In genomic region chr3:23826382-23827061, GRCh38 we compare ENCODE assay signal across 12 cellular contexts. TPM values are rescaled to one million over a fixed set of nuclear protein-coding genes. Genes with fewer than 3 reads are reported as not detected.
DNase-seq lines count a peak whose midpoint lies in the region; FAIRE-seq and TF ChIP-seq lines count a peak whose summit lies in the region.
"Had no signal": no experiment of that assay in that cellular context is flagged by ENCODE, and none has a peak within 500 bp of the region (broad histone marks: within the 10 kb centered on the region; RNA-seq: fewer than 3 reads in every experiment).

No MANE protein-coding gene starts in this region.

- TF ChIP-seq EP300 in SK-N-SH (IDR thresholded peaks at IDR 0.05; ENCODE audit: borderline replicate concordance in 1 of 2, low read depth in 1 of 2, low read length in 1 of 2) = peak in 1 of 2 experiments; percentile 13; a peak in 1 of 4 replicates

- H3K36me3 Mint-ChIP-seq in neural progenitor cell = peaks cover 5% of the 10 kb centered on the region

- H4K20me1 ChIP-seq in SK-N-SH (ENCODE audit: insufficient read depth) (peaks cover 73% of the 10 kb centered on the region), neural progenitor cell (ENCODE audit: low read depth) (peaks cover 100% of the 10 kb centered on the region)

- H3F3A ChIP-seq in SK-N-SH (replicated peaks; ENCODE audit: insufficient read depth) (peaks cover 6% of the 10 kb centered on the region), neural progenitor cell (ENCODE audit: low read depth) (peaks cover 4% of the 10 kb centered on the region)

- H3K9me3 ChIP-seq in SK-N-SH (no peaks in the 10 kb centered on the region), neural progenitor cell (ENCODE audit: low read depth) (no peaks in the 10 kb centered on the region)
- H3K9me3 ChIP-seq: testis had no signal

- POLR2A ChIA-PET in SK-N-SH (lab: Yijun Ruan, JAX) = no interaction called here

- DNase-seq in GM12892 (ENCODE audit: insufficient read length) = no peak
- DNase-seq in SK-N-SH = no peak
- DNase-seq in fibroblast of villous mesenchyme (ENCODE audit: low read depth) = peak; percentile 23
- no peak for DNase-seq in neural progenitor cell (ENCODE audit: low spot score)
- DNase-seq in NCI-H1930 (lab: John Stamatoyannopoulos, UW) = no peak
- no peak for DNase-seq in GM19238 (ENCODE audit: insufficient read length, low spot score)
- DNase-seq in stimulated activated CD4-positive, alpha-beta T cell treated with anti-CD3 and anti-CD28 coated beads, Interleukin-12 subunit alpha, Interleukin-12 subunit beta, amount 100 ng/mL, for 4 hours = no peak
- no peak for DNase-seq in NOMO-1 treated with dmso at 0.1 percent for 144 hours (lab: John Stamatoyannopoulos, UW; ENCODE audit: unreplicated experiment)
- DNase-seq: cortex of kidney, NCI-H226, testis had no signal

- WGBS in SK-N-SH (ENCODE audit: low lambda C conversion rate) = 52% methylated on average over 1 of the region's 1 CpG

- H3K79me2 ChIP-seq in SK-N-SH (ENCODE audit: insufficient read depth) = peaks cover 67% of the 10 kb centered on the region
- peaks cover 100% of the 10 kb centered on the region for H3K79me2 ChIP-seq in neural progenitor cell (ENCODE audit: low read depth)

- no peaks in the 10 kb centered on the region for H3K9me3 Mint-ChIP-seq in neural progenitor cell

- H3K27me3 ChIP-seq in SK-N-SH (ENCODE audit: insufficient read depth) = no peaks in the 10 kb centered on the region
- no peaks in the 10 kb centered on the region for H3K27me3 ChIP-seq in neural progenitor cell
- H3K27me3 ChIP-seq: testis had no signal

- H3K4me1 ChIP-seq in SK-N-SH (ENCODE audit: control insufficient read depth in 1 of 2, insufficient read depth in 2 of 2, low read depth in 1 of 2, low read length in 1 of 2) = peaks cover 6 to 11% of the 10 kb centered on the region in 2 experiments; a peak in 3 of 4 replicates
- H3K4me1 ChIP-seq in neural progenitor cell = peaks cover 29% of the 10 kb centered on the region
- H3K4me1 ChIP-seq: testis had no signal

- H3K27me3 Mint-ChIP-seq in neural progenitor cell (ENCODE audit: insufficient read depth, low read depth) = no peaks in the 10 kb centered on the region
- H3K27me3 Mint-ChIP-seq: activated naive CD8-positive, alpha-beta T cell had no signal

- no peak overlapping the region for H3K4me3 ChIP-seq in SK-N-SH (ENCODE audit: low read depth in 2 of 2, low read length in 1 of 2)
- H3K4me3 ChIP-seq in fibroblast of villous mesenchyme (ENCODE audit: low read depth, low read length) = no peak overlapping the region
- no peak overlapping the region for H3K4me3 ChIP-seq in neural progenitor cell
- H3K4me3 ChIP-seq: testis had no signal

- no peak for TF ChIP-seq CTCF in SK-N-SH (IDR thresholded peaks at IDR 0.05)
- TF ChIP-seq CTCF in fibroblast of villous mesenchyme (IDR thresholded peaks at IDR 0.05; ENCODE audit: insufficient read depth, low read depth, low read length) = no peak
- no peak for TF ChIP-seq CTCF in neural progenitor cell (IDR thresholded peaks at IDR 0.05)

- H3K4me2 ChIP-seq in SK-N-SH (no peak overlapping the region), neural progenitor cell (peak overlapping the region; percentile 7)

- no peaks in the 10 kb centered on the region for H3K9me2 ChIP-seq in SK-N-SH

- H3K4me3 Mint-ChIP-seq in neural progenitor cell = no peak overlapping the region
- H3K4me3 Mint-ChIP-seq: activated naive CD8-positive, alpha-beta T cell had no signal

- no peak overlapping the region for H3K27ac Mint-ChIP-seq in neural progenitor cell
- H3K27ac Mint-ChIP-seq: activated naive CD8-positive, alpha-beta T cell had no signal

- no peak overlapping the region for H3K9ac ChIP-seq in SK-N-SH
- H3K9ac ChIP-seq in neural progenitor cell = no peak overlapping the region

- no peak for TF ChIP-seq POLR2A in GM12892 (IDR thresholded peaks at IDR 0.05; ENCODE audit: low read depth, low read length)

- no peak overlapping the region; a peak in 1 of 4 replicates for H3K27ac ChIP-seq in SK-N-SH (ENCODE audit: low read depth in 2 of 2, low read length in 1 of 2)
- H3K27ac ChIP-seq in neural progenitor cell = peak overlapping the region; percentile 3
- H3K27ac ChIP-seq: testis had no signal

- no peak for TF ChIP-seq RAD21 in SK-N-SH (IDR thresholded peaks at IDR 0.05; ENCODE audit: low read length)

- H2AFZ ChIP-seq in SK-N-SH (ENCODE audit: low read depth) (no peak overlapping the region), neural progenitor cell (replicated peaks) (no peak overlapping the region)

- peaks cover 0 to 4% of the 10 kb centered on the region in 2 experiments for H3K36me3 ChIP-seq in SK-N-SH (replicated peaks in 1 of 2; ENCODE audit: control insufficient read depth in 1 of 2, insufficient read depth in 2 of 2, low read length in 1 of 2)
- no peaks in the 10 kb centered on the region for H3K36me3 ChIP-seq in neural progenitor cell

- CTCF ChIA-PET in SK-N-SH (lab: Yijun Ruan, JAX) = interaction anchor here (0.9 to 1.6 kb wide), 6 partner anchors 9 to 422 kb away, joined by 3 to 5 read pairs (median 4); no protein-coding TSS in a partner anchor

- peaks cover 25% of the 10 kb centered on the region for H3K4me1 Mint-ChIP-seq in neural progenitor cell

- FAIRE-seq in GM12892 (lab: Jason Lieb, UNC) = peak; percentile 27

TF ChIP-seq in SK-N-SH, 30 proteins besides CTCF, POLR2A, EP300 and RAD21:
- TF ChIP-seq MXI1 (IDR thresholded peaks at IDR 0.05; ENCODE audit: low read depth, low read length) = no peak
- peak; percentile 49; the same call in 1 of the 2 replicates for TF ChIP-seq GATA2 (CRISPR knock-in tag; IDR thresholded peaks at IDR 0.05)

RNA-seq across cellular contexts. Expression of gene UBE2E1, which starts 20.8 kb away (rescaled TPM):
- 277 TPM for polyA plus RNA-seq in GM12892 (2012; ENCODE audit: missing spikeins)
- 59.9 and 85.2 TPM in 2 replicates for polyA plus RNA-seq in SK-N-SH (2012; rRNA removed)
- polyA plus RNA-seq in SK-N-SH (2012; cell fraction: cytosol; rRNA removed) = 90.1 and 110 TPM in 2 replicates
- 23.7 and 54.6 TPM in 2 replicates for polyA plus RNA-seq in SK-N-SH (2012; cell fraction: nucleus; rRNA removed)
- total RNA-seq in fibroblast of villous mesenchyme (62.2 and 69.5 TPM in 2 replicates), neural progenitor cell (ENCODE audit: low replicate concordance) (376 and 391 TPM in 2 replicates)
